In the genomic region with DNA sequence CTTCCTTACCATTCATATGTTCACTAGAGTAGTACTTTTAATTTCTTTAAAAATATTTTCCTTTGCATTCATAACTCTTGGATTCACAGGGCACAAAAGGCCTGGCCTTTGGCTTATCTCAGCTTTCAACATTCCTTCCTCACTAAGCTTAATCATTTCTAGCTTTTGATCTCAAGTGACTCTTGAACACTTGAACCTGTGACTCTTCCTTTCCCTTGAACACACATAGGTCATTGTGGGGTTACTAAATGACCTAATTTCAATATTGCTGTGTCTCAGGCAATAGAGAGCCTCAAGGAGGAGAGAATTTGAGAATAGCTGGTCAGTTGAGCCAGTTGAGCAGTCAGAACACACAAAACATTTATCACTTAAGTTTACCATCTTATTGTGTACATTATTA, we compare ENCODE assay signal across 24 cellular contexts. TPM values are rescaled to one million over a fixed set of nuclear protein-coding genes. Genes with fewer than 3 reads are reported as not detected.
A peak's percentile ranks its signal among the peaks of the same experiment; 100 is the strongest.
DNase-seq lines count a peak whose midpoint lies in the region; ATAC-seq and TF ChIP-seq lines count a peak whose summit lies in the region.
"Had no signal": no experiment of that assay in that cellular context is flagged by ENCODE, and none has a peak within 500 bp of the region (broad histone marks: within the 10 kb centered on the region; RNA-seq: fewer than 3 reads in every experiment).

No MANE protein-coding gene starts in this region.

- no peaks in the 10 kb centered on the region for H3K27me3 ChIP-seq in lower lobe of right lung (ENCODE audit: low read depth)
- H3K27me3 ChIP-seq in upper lobe of left lung, result no peaks in the 10 kb centered on the region
- H3K27me3 ChIP-seq: BLaER1 treated with 17β-estradiol and CSF1 and Interleukin-3, amounts not matched to agents 10 nM and 100 nM had no signal

- intact Hi-C loops in lower lobe of right lung (cut with DNase I), result no loop called here

- H3K36me3 ChIP-seq in lower lobe of right lung (no peaks in the 10 kb centered on the region), upper lobe of left lung (no peaks in the 10 kb centered on the region)
- H3K36me3 ChIP-seq: BLaER1 treated with 17β-estradiol and CSF1 and Interleukin-3, amounts not matched to agents 10 nM and 100 nM had no signal

- ATAC-seq in lower lobe of right lung (peak; percentile 82 to 93), upper lobe of left lung (ENCODE audit: low FRiP score in 2 of 2) (peak; percentile 31 to 70), HG03135 (IDR thresholded peaks at IDR 0.05; ENCODE audit: unreplicated experiment) (no peak), HG03342 (IDR thresholded peaks at IDR 0.05; ENCODE audit: unreplicated experiment) (no peak)
- ATAC-seq: K562, Panc1, SK-N-SH treated with all-trans-retinoic acid at 6 μM for 48 hours had no signal

- H3K4me1 ChIP-seq in lower lobe of right lung (no peaks in the 10 kb centered on the region), upper lobe of left lung (peaks cover 0 to 4% (median 0%) of the 10 kb centered on the region in 4 donors)
- H3K4me1 ChIP-seq: BLaER1 treated with 17β-estradiol and CSF1 and Interleukin-3, amounts not matched to agents 10 nM and 100 nM had no signal

- H3K4me3 ChIP-seq in lower lobe of right lung, result no peak overlapping the region
- no peak overlapping the region for H3K4me3 ChIP-seq in upper lobe of left lung
- H3K4me3 ChIP-seq: BLaER1 treated with 17β-estradiol and CSF1 and Interleukin-3, amounts not matched to agents 10 nM and 100 nM; GM23248; K562 had no signal

- peaks cover 4% of the 10 kb centered on the region for H3K4me1 Mint-ChIP-seq in progenitor cell of endocrine pancreas (ENCODE audit: low read depth)

- H3K9me3 ChIP-seq in lower lobe of right lung (no peaks in the 10 kb centered on the region), upper lobe of left lung (no peaks in the 10 kb centered on the region)
- H3K9me3 ChIP-seq: BLaER1 treated with 17β-estradiol and CSF1 and Interleukin-3, amounts not matched to agents 10 nM and 100 nM had no signal

- TF ChIP-seq CTCF in lower lobe of right lung (IDR thresholded peaks at IDR 0.05) (no peak), upper lobe of left lung (IDR thresholded peaks at IDR 0.05) (no peak), progenitor cell of endocrine pancreas (IDR thresholded peaks at IDR 0.05; ENCODE audit: unreplicated experiment) (no peak)

- TF ChIP-seq POLR2A in upper lobe of left lung (IDR thresholded peaks at IDR 0.05), result no peak

- no peaks in the 10 kb centered on the region for H3K27me3 Mint-ChIP-seq in progenitor cell of endocrine pancreas
- H3K27me3 Mint-ChIP-seq: CD4-positive, alpha-beta T cell had no signal

- peak in 1 of 4 donors; percentile 87 for TF ChIP-seq EP300 in upper lobe of left lung (IDR thresholded peaks at IDR 0.05)

- H3K27ac Mint-ChIP-seq in progenitor cell of endocrine pancreas, result no peak overlapping the region
- H3K27ac Mint-ChIP-seq: CD4-positive, alpha-beta T cell had no signal

- no peak overlapping the region for H3K4me3 Mint-ChIP-seq in progenitor cell of endocrine pancreas (ENCODE audit: low read depth)
- H3K4me3 Mint-ChIP-seq: CD4-positive, alpha-beta T cell had no signal

- DNase-seq in DMS53 (lab: John Stamatoyannopoulos, UW), result peak; percentile 93
- DNase-seq in amniotic epithelial cell (ENCODE audit: low read depth), result peak; percentile 48
- no peak for DNase-seq in lower lobe of right lung
- no peak for DNase-seq in upper lobe of left lung
- DNase-seq in progenitor cell of endocrine pancreas (ENCODE audit: low spot score, unreplicated experiment), result no peak
- DNase-seq: AML-193; CD4-positive, alpha-beta T cell; GM23248; H7; Kasumi-1; MV-4-11; NCI-H1105; NCI-H146; NCI-H1930; NCI-H2107; NCI-H526 treated with DMSO at 0.1 percent for 48 hours had no signal

- no peak overlapping the region for H3K27ac ChIP-seq in lower lobe of right lung
- H3K27ac ChIP-seq in upper lobe of left lung, result peak overlapping the region in 3 of 4 donors; percentile 8 to 33 (median 22)
- H3K27ac ChIP-seq: BLaER1 treated with 17β-estradiol and CSF1 and Interleukin-3, amounts not matched to agents 10 nM and 100 nM; GM23248 had no signal

- H3K9me3 Mint-ChIP-seq in progenitor cell of endocrine pancreas (ENCODE audit: low read depth), result peaks cover 5% of the 10 kb centered on the region
- H3K9me3 Mint-ChIP-seq: CD4-positive, alpha-beta T cell had no signal

- no peaks in the 10 kb centered on the region for H3K36me3 Mint-ChIP-seq in progenitor cell of endocrine pancreas (ENCODE audit: insufficient read depth)

RNA-seq across cellular contexts. Expression of gene COL11A1, which starts 49.9 kb away (rescaled TPM):
- total RNA-seq in lower lobe of right lung, result 0.56 TPM
- 1 to 10 TPM in 2 of 6 donors, under 1 TPM in 4; 0.23 to 1.0 (median 0.73) TPM for total RNA-seq in upper lobe of left lung
- 2.3 and 2.4 TPM in 2 replicates for total RNA-seq in progenitor cell of endocrine pancreas
- total RNA-seq: CD4-positive, alpha-beta T cell; MCF 10A; NCI-H460 had no signal

Comparison
In these comparisons a context has a peak if more than half of its experiments do, and no peak if none do; other contexts are left out.
1. DNase-seq: peak in DMS53 (single experiment) and amniotic epithelial cell (single experiment); none in lower lobe of right lung (single experiment), upper lobe of left lung (0 of 2) and progenitor cell of endocrine pancreas (single experiment).
2. ATAC-seq: peak in lower lobe of right lung (2 of 2) and upper lobe of left lung (2 of 2); none in HG03135 (single experiment) and HG03342 (single experiment).